ENCODE assay signal across 8 cellular contexts in genomic region chr2:231393149-231394131, GRCh38. TPM values are rescaled to one million over a fixed set of nuclear protein-coding genes. Genes with fewer than 3 reads are reported as not detected.
DNase-seq lines count a peak whose midpoint lies in the region; ATAC-seq and TF ChIP-seq lines count a peak whose summit lies in the region.

No MANE protein-coding gene starts in this region.

- POLR2A ChIA-PET in BJ (lab: Charles Lee), result no interaction called here
- POLR2A ChIA-PET in RWPE1 (lab: Yijun Ruan, JAX; ENCODE audit: low non-redundant PET), result no interaction called here

- ATAC-seq in GM19025 (IDR thresholded peaks at IDR 0.05; ENCODE audit: low read depth, unreplicated experiment) (peak; percentile 31), HG03571 (IDR thresholded peaks at IDR 0.05; ENCODE audit: unreplicated experiment) (peak; percentile 31), left lobe of liver (no peak)

- TF ChIP-seq CTCF in BJ (IDR thresholded peaks at IDR 0.05; ENCODE audit: insufficient read depth, low read depth, low read length) (peak; percentile 22), RWPE1 (conservative IDR thresholded peaks at IDR 0.05; ENCODE audit: low read depth) (no peak)

- H3K9me3 Mint-ChIP-seq in stimulated activated naive CD8-positive, alpha-beta T cell treated with anti-CD3 and anti-CD28 coated beads, Interleukin-15, Interleukin-2, amounts not matched to agents 100 ng/mL and 50 ng/mL, for 24 hours, result no peaks in the 10 kb centered on the region

- CTCF ChIA-PET in BJ (lab: Yijun Ruan, JAX), result interaction anchor here (1.5 to 3.0 kb wide), 2 partner anchors 13 to 97 kb away, joined by 3 to 9 read pairs; no protein-coding TSS in a partner anchor
- CTCF ChIA-PET in RWPE1 (lab: Yijun Ruan, JAX), result interaction anchor here (1.2 kb wide), 1 partner anchor 166 kb away, joined by 3 read pairs; no protein-coding TSS in a partner anchor

- no peaks in the 10 kb centered on the region for H3K36me3 Mint-ChIP-seq in stimulated activated naive CD8-positive, alpha-beta T cell treated with anti-CD3 and anti-CD28 coated beads, Interleukin-15, Interleukin-2, amounts not matched to agents 100 ng/mL and 50 ng/mL, for 24 hours (ENCODE audit: low read depth)

- peaks cover 48% of the 10 kb centered on the region for H3K4me1 Mint-ChIP-seq in stimulated activated naive CD8-positive, alpha-beta T cell treated with anti-CD3 and anti-CD28 coated beads, Interleukin-15, Interleukin-2, amounts not matched to agents 100 ng/mL and 50 ng/mL, for 24 hours (ENCODE audit: low read depth)

- DNase-seq in BJ (ENCODE audit: low read depth) (no peak), dermis blood vessel endothelial cell (peak; percentile 50), left lobe of liver (ENCODE audit: low spot score) (no peak), GM03348 (ENCODE audit: low spot score) (no peak), RWPE1 (ENCODE audit: low spot score) (no peak)

- H3K36me3 ChIP-seq in BJ (ENCODE audit: control insufficient read depth, insufficient read depth, low read length), result no peaks in the 10 kb centered on the region

- H3K4me3 ChIP-seq in BJ (ENCODE audit: low read depth, low read length), result no peak overlapping the region

- H3K27me3 Mint-ChIP-seq in stimulated activated naive CD8-positive, alpha-beta T cell treated with anti-CD3 and anti-CD28 coated beads, Interleukin-15, Interleukin-2, amounts not matched to agents 100 ng/mL and 50 ng/mL, for 24 hours, result peaks cover 19% of the 10 kb centered on the region

- peak overlapping the region; percentile 96 for H3K27ac Mint-ChIP-seq in stimulated activated naive CD8-positive, alpha-beta T cell treated with anti-CD3 and anti-CD28 coated beads, Interleukin-15, Interleukin-2, amounts not matched to agents 100 ng/mL and 50 ng/mL, for 24 hours

- peak overlapping the region; percentile 84 for H3K4me3 Mint-ChIP-seq in stimulated activated naive CD8-positive, alpha-beta T cell treated with anti-CD3 and anti-CD28 coated beads, Interleukin-15, Interleukin-2, amounts not matched to agents 100 ng/mL and 50 ng/mL, for 24 hours

- H3K27ac ChIP-seq in RWPE1, result no peak overlapping the region

- peaks cover 14% of the 10 kb centered on the region for H3K27me3 ChIP-seq in BJ (ENCODE audit: control insufficient read depth, insufficient read depth, low read length)

RNA-seq across cellular contexts. Expression of gene B3GNT7, which starts 2.1 kb away (rescaled TPM):
- 0.06 and 0.15 TPM in 2 replicates for polyA plus RNA-seq in BJ (2011; rRNA removed)
- polyA minus RNA-seq in BJ (2011; rRNA and poly(A)+ RNA removed), result 0.09 and 0.51 TPM in 2 replicates
- total RNA-seq in dermis blood vessel endothelial cell, result 12.1 and 13.6 TPM in 2 replicates
- total RNA-seq in left lobe of liver, result 1.6 TPM
